ENCODE assay signal across 1 cellular context in the genomic region with DNA sequence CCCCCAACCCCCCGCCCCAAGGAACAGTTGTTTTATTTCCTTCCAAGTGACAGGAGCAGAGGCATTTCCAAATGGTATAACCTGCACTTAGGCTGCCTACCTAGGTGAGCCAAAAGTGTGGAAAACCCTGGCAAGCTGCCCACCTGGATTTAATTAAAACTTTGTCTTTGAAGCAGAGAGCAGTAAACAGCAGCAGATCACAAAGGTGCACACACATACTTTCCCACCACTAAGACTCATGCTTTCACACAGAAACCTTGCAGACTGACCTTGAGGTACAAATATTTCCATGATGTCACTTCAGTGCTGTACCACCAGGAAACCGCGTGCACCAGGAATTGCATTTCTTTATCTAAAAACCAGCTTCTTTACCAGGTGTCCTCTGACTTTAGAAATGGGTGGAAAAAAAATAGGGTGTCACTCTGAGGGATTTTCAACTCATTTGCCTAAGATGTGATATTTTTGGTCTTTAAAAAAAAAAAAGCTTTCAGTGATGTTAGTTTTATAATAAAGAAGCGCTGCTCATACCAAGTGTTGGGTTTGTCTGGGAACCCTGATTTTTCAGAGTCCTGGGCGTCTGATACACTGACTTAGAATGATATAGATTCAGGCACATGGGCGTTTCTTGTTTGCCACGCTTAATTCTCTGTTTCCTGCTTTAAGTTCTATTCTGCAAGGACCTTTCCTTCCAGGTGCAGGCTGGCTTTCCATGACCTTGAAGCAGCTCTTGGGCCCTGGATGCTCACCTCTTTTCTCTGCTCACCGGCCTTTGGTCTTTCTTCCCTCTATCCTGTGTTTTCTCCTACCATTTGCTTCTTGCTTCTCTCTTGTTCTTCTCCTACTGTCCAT.
TF ChIP-seq lines count a peak whose summit lies in the region.

No MANE protein-coding gene starts in this region.

TF ChIP-seq in GM12878, 131 proteins besides CTCF, POLR2A, EP300 and RAD21 (continued from another document):
- TF ChIP-seq BHLHE40 (IDR thresholded peaks at IDR 0.05; ENCODE audit: borderline replicate concordance in 1 of 2, low read depth in 2 of 2, low read length in 1 of 2) (peak; percentile 51 to 55; a peak in 2 of 4 replicates), ESRRA (IDR thresholded peaks at IDR 0.05; ENCODE audit: low read length) (0 out of 2 replicates have a peak, but pooled peaks have one; percentile 12)
